ENCODE assay signal across 8 cellular contexts in genomic region chr1:160711528-160712311, GRCh38.
DNase-seq lines count a peak whose midpoint lies in the region; TF ChIP-seq lines count a peak whose summit lies in the region.

CD48 (minus strand) TSS chr1:160711822; CDS start chr1:160711763, 59 bp downstream.

- no peaks in the 10 kb centered on the region for H3K36me3 ChIP-seq in BLaER1

- DNase-seq in GM20000 (ENCODE audit: low spot score), result peak; percentile 56
- DNase-seq in NOMO-1 treated with DMSO at 0.1 percent for 48 hours (lab: John Stamatoyannopoulos, UW; ENCODE audit: unreplicated experiment), result peak; percentile 62
- DNase-seq in activated naive CD4-positive, alpha-beta T cell treated with anti-CD3 and anti-CD28 coated beads, Interleukin-2, amount 50 U/mL, for 16 hours, result peak; percentile 64
- peak; percentile 43 to 49 for DNase-seq in stimulated activated CD8-positive, alpha-beta memory T cell treated with anti-CD3 and anti-CD28 coated beads, Interleukin-7, amount 100 ng/mL, for 4 hours (ENCODE audit: low read depth in 2 of 2)
- DNase-seq in NCI-H82 treated with DMSO at 0.1 percent for 48 hours (lab: John Stamatoyannopoulos, UW; ENCODE audit: unreplicated experiment), result no peak
- DNase-seq in DMS79 treated with DMSO at 0.1 percent for 48 hours (lab: John Stamatoyannopoulos, UW), result no peak
- DNase-seq in posterior cingulate gyrus, result no peak

- no peak for TF ChIP-seq CTCF in GM20000 (IDR thresholded peaks at IDR 0.05; ENCODE audit: extremely low read depth, missing control alignments)

- H3K4me1 ChIP-seq in BLaER1, result peaks cover 73% of the 10 kb centered on the region

- intact Hi-C loops in posterior cingulate gyrus (cut with DNase I), result no loop called here

- peak within 1 kb of the TSS; percentile 85 for H3K9ac ChIP-seq in BLaER1

- H3K9me3 ChIP-seq in BLaER1, result no peaks in the 10 kb centered on the region

- no peaks in the 10 kb centered on the region for H4K20me1 ChIP-seq in BLaER1

- peak within 1 kb of the TSS; percentile 88 for H3K27ac ChIP-seq in BLaER1

- H3K4me2 ChIP-seq in BLaER1, result peak within 1 kb of the TSS; percentile 88

- H3K27me3 ChIP-seq in BLaER1, result no peaks in the 10 kb centered on the region

- peak within 1 kb of the TSS; percentile 69 for H3K4me3 ChIP-seq in BLaER1

Comparison
In these comparisons a context has a peak if more than half of its experiments do, and no peak if none do; other contexts are left out.
1. DNase-seq: peak in GM20000 (single experiment), NOMO-1 treated with DMSO at 0.1 percent for 48 hours (single experiment), activated naive CD4-positive, alpha-beta T cell treated with anti-CD3 and anti-CD28 coated beads, Interleukin-2, amount 50 U/mL, for 16 hours (single experiment) and stimulated activated CD8-positive, alpha-beta memory T cell treated with anti-CD3 and anti-CD28 coated beads, Interleukin-7, amount 100 ng/mL, for 4 hours (2 of 2); none in NCI-H82 treated with DMSO at 0.1 percent for 48 hours (single experiment), DMS79 treated with DMSO at 0.1 percent for 48 hours (single experiment) and posterior cingulate gyrus (0 of 10).